8 cellular contexts compared by ENCODE assay signal in the genomic region with DNA sequence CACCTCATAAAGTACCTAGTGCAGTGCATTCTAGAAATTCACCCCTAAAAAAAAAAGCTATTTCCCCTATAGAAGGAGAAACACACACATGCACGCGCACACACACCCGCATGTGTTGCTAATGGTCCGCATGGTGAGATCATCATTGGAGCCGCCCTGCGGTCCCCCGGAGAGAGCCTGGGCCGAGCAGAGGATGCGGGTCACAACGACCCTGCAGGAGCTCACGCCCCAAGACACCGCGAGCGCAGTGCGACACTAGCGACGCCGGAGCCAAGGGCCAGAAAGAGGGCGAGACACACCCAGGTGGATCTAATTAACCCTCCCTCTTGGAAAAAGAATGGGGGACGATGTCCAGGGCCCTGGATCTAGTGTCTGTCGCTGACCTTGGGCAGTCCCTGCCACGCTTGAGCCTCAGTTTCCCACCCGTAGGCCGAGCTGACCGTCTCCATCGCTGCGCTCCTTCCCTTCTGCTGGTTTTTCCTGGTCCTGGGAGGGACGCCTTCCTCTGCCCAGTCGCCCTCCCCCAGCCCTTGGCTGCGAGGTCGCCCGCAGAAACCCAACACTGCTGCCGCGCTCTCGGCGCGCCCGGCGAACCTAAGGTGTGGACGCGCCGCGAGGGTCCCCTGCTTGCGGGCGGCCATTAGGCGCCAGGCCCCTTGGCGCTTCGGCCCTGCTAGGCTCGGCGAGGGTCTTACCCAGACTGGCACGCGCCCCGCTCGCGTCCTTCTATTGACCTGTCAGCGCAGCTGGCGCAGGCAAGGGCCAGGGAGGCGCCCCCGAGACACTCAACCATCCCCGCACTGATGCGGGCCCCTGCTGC. TPM values are rescaled to one million over a fixed set of nuclear protein-coding genes. Genes with fewer than 3 reads are reported as not detected.
DNase-seq lines count a peak whose midpoint lies in the region; ATAC-seq and TF ChIP-seq lines count a peak whose summit lies in the region.

No MANE protein-coding gene starts in this region.

- H3K27me3 Mint-ChIP-seq in chondrocyte (ENCODE audit: low read depth) = no peaks in the 10 kb centered on the region

- TF ChIP-seq CTCF in chondrocyte (IDR thresholded peaks at IDR 0.05) = no peak

- peak overlapping the region; percentile 91 for H3K4me3 Mint-ChIP-seq in chondrocyte (ENCODE audit: unreplicated experiment)

- ATAC-seq in left colon (peak; percentile 71), GM18511 (IDR thresholded peaks at IDR 0.05; ENCODE audit: unreplicated experiment) (no peak), GM19023 (IDR thresholded peaks at IDR 0.05; ENCODE audit: unreplicated experiment) (no peak)

- H3K27ac Mint-ChIP-seq in chondrocyte (ENCODE audit: unreplicated experiment) = peak overlapping the region; percentile 82

- peak overlapping the region; percentile 85 for H3K27ac ChIP-seq in substantia nigra (ENCODE audit: low read depth, low read length, poor library complexity, severe bottlenecking)

- H3K36me3 Mint-ChIP-seq in chondrocyte (ENCODE audit: low read depth) = no peaks in the 10 kb centered on the region

- peaks cover 38% of the 10 kb centered on the region for H3K4me1 Mint-ChIP-seq in chondrocyte (ENCODE audit: low read depth)

- intact Hi-C loops in left colon (cut with DNase I, micrococcal nuclease) = no loop called here

- DNase-seq in DMS 273 treated with DMSO at 0.1 percent for 48 hours (lab: John Stamatoyannopoulos, UW) (peak; percentile 27), NCI-H2171 treated with DMSO at 0.1 percent for 48 hours (lab: John Stamatoyannopoulos, UW) (peak; percentile 63), chondrocyte (ENCODE audit: low spot score) (peak; percentile 86), left colon (peak; percentile 63 to 76), substantia nigra (lab: John Stamatoyannopoulos, UW) (peak in 30 of 49 donors; percentile 3 to 74 (median 36))
- DNase-seq in stimulated activated CD4-positive, alpha-beta T cell treated with anti-CD3 and anti-CD28 coated beads, Interleukin-2, amount 100 ng/mL, for 24 hours = no peak

- peaks cover 1% of the 10 kb centered on the region for H3K9me3 Mint-ChIP-seq in chondrocyte (ENCODE audit: low read depth)

RNA-seq across cellular contexts. Expression of gene RNF20, which starts 47.6 kb away (rescaled TPM):
- total RNA-seq in chondrocyte (42.6 to 68.6 TPM (median 47.4 TPM) in 3 replicates), left colon (10 to 100 TPM; 31.9 to 35.0 TPM)

RNA-seq across cellular contexts. Expression of gene ALDOB, which starts 50.5 kb away (rescaled TPM):
- total RNA-seq in chondrocyte (0.25 TPM in 1 of 3 replicates, not detected in the others), left colon (10 to 100 TPM in 1 of 2 donors, 1 to 10 TPM in 1; 2.7 to 39.3 TPM)

Comparison
In these comparisons a context has a peak if more than half of its experiments do, and no peak if none do; other contexts are left out.
1. DNase-seq: peak in DMS 273 treated with DMSO at 0.1 percent for 48 hours (single experiment), NCI-H2171 treated with DMSO at 0.1 percent for 48 hours (single experiment), chondrocyte (single experiment), left colon (2 of 2) and substantia nigra (30 of 49); none in stimulated activated CD4-positive, alpha-beta T cell treated with anti-CD3 and anti-CD28 coated beads, Interleukin-2, amount 100 ng/mL, for 24 hours (0 of 2).